In genomic region chr17:74776990-74777389, GRCh38 we compare ENCODE assay signal across 9 cellular contexts. TPM values are rescaled to one million over a fixed set of nuclear protein-coding genes. Genes with fewer than 3 reads are reported as not detected.
A peak's percentile ranks its signal among the peaks of the same experiment; 100 is the strongest.
DNase-seq lines count a peak whose midpoint lies in the region; ATAC-seq, FAIRE-seq and TF ChIP-seq lines count a peak whose summit lies in the region.
"Had no signal": no experiment of that assay in that cellular context is flagged by ENCODE, and none has a peak within 500 bp of the region (broad histone marks: within the 10 kb centered on the region; RNA-seq: fewer than 3 reads in every experiment).

No MANE protein-coding gene starts in this region.

- H3K4me3 ChIP-seq in keratinocyte (ENCODE audit: control insufficient read depth in 2 of 3, extremely low read depth in 1 of 3, insufficient read depth in 2 of 3, low read depth in 1 of 3, low read length in 3 of 3) = peak overlapping the region; percentile 87 to 96 (median 95)
- peak overlapping the region; percentile 85 for H3K4me3 ChIP-seq in suprapubic skin

- H3K36me3 ChIP-seq in keratinocyte (ENCODE audit: control insufficient read depth in 2 of 2, extremely low read depth in 1 of 2, insufficient read depth in 2 of 2, low read length in 2 of 2) (peaks cover 25 to 33% of the 10 kb centered on the region in 2 experiments), suprapubic skin (peaks cover 26% of the 10 kb centered on the region)

- peaks cover 25% of the 10 kb centered on the region for H3K36me3 Mint-ChIP-seq in T-helper 1 cell treated with Interleukin-12 subunit alpha and Interleukin-12 subunit beta and Interleukin-4 antibody, amounts not matched to agents 30 μg/mL and 1 μg/mL, for 36 hours (ENCODE audit: low read depth)
- peaks cover 44% of the 10 kb centered on the region for H3K36me3 Mint-ChIP-seq in activated T-helper 17 cell treated with anti-CD3 and anti-CD28 coated beads, Interleukin-2, amount 50 U/mL, for 72 hours (ENCODE audit: low read depth)

- TF ChIP-seq CTCF in keratinocyte (optimal IDR thresholded peaks at IDR 0.05 in 1 of 3, IDR thresholded peaks at IDR 0.05 in 1 of 3, conservative IDR thresholded peaks at IDR 0.05 in 1 of 3; ENCODE audit: extremely low read depth in 1 of 3, insufficient read depth in 2 of 3, low read length in 3 of 3) (no peak), suprapubic skin (IDR thresholded peaks at IDR 0.05) (no peak)

- peak overlapping the region; percentile 95 for H3K4me2 ChIP-seq in keratinocyte (ENCODE audit: control insufficient read depth, extremely low read depth, insufficient read depth, low read depth, low read length)

- no peak overlapping the region for H2AFZ ChIP-seq in keratinocyte (ENCODE audit: control insufficient read depth, low read length)

- no peaks in the 10 kb centered on the region for H3K27me3 Mint-ChIP-seq in T-helper 1 cell treated with Interleukin-12 subunit alpha and Interleukin-12 subunit beta and Interleukin-4 antibody, amounts not matched to agents 30 μg/mL and 1 μg/mL, for 36 hours (ENCODE audit: low read depth)
- no peaks in the 10 kb centered on the region for H3K27me3 Mint-ChIP-seq in activated T-helper 17 cell treated with anti-CD3 and anti-CD28 coated beads, Interleukin-2, amount 50 U/mL, for 72 hours

- peak overlapping the region; percentile 81 for H3K9ac ChIP-seq in keratinocyte (ENCODE audit: control insufficient read depth, extremely low read depth, insufficient read depth, low read length)

- peak overlapping the region; percentile 99 for H3K4me3 Mint-ChIP-seq in T-helper 1 cell treated with Interleukin-12 subunit alpha and Interleukin-12 subunit beta and Interleukin-4 antibody, amounts not matched to agents 30 μg/mL and 1 μg/mL, for 36 hours
- H3K4me3 Mint-ChIP-seq in activated T-helper 17 cell treated with anti-CD3 and anti-CD28 coated beads, Interleukin-2, amount 50 U/mL, for 72 hours = peak overlapping the region; percentile 100

- dilution Hi-C loops in keratinocyte (cut with MboI; ENCODE audit: extremely low pct_ligation_motif_present, low sequenced_read_pairs) = no loop called here

- no peaks in the 10 kb centered on the region for H3K9me3 ChIP-seq in keratinocyte (ENCODE audit: control insufficient read depth, low read depth, low read length)
- no peaks in the 10 kb centered on the region for H3K9me3 ChIP-seq in suprapubic skin

- peak overlapping the region; percentile 34 for H3K27ac Mint-ChIP-seq in T-helper 1 cell treated with Interleukin-12 subunit alpha and Interleukin-12 subunit beta and Interleukin-4 antibody, amounts not matched to agents 30 μg/mL and 1 μg/mL, for 36 hours
- peak overlapping the region; percentile 100 for H3K27ac Mint-ChIP-seq in activated T-helper 17 cell treated with anti-CD3 and anti-CD28 coated beads, Interleukin-2, amount 50 U/mL, for 72 hours

- ATAC-seq in activated T-helper 17 cell treated with anti-CD3 and anti-CD28 coated beads, Interleukin-2, amount 50 U/mL, for 72 hours (replicated peaks) = no peak
- no peak for ATAC-seq in GM19467 (IDR thresholded peaks at IDR 0.05; ENCODE audit: unreplicated experiment)

- H3K27ac ChIP-seq in keratinocyte (ENCODE audit: control insufficient read depth, insufficient read depth, low read length) (peak overlapping the region; percentile 50), suprapubic skin (no peak overlapping the region)

- TF ChIP-seq POLR2A in suprapubic skin (IDR thresholded peaks at IDR 0.05) = no peak

- FAIRE-seq in keratinocyte (lab: Jason Lieb, UNC) (no peak), HTR-8/SVneo (lab: Jason Lieb, UNC) (no peak)

- H3K79me2 ChIP-seq in keratinocyte (ENCODE audit: control insufficient read depth, insufficient read depth, low read length) = peaks cover 36% of the 10 kb centered on the region

- H3K4me1 ChIP-seq in keratinocyte (ENCODE audit: control insufficient read depth, extremely low read depth, insufficient read depth, low read length) (peaks cover 8% of the 10 kb centered on the region), suprapubic skin (peaks cover 33% of the 10 kb centered on the region)

- no peak for TF ChIP-seq EP300 in suprapubic skin (IDR thresholded peaks at IDR 0.05)

- 47% methylated on average over 10 of the region's 10 CpGs for WGBS in suprapubic skin

- H3K27me3 ChIP-seq in keratinocyte (ENCODE audit: control insufficient read depth, extremely low read depth, insufficient read depth, low read length) (no peaks in the 10 kb centered on the region), suprapubic skin (no peaks in the 10 kb centered on the region)

- DNase-seq in T-helper 1 cell (no peak), keratinocyte (ENCODE audit: low read depth, low spot score) (no peak), suprapubic skin (ENCODE audit: low spot score in 2 of 2) (no peak), HTR-8/SVneo (ENCODE audit: insufficient read length, low spot score) (no peak), dedifferentiated amniotic fluid mesenchymal stem cell (ENCODE audit: extremely low spot score) (no peak)

- no peaks in the 10 kb centered on the region for H4K20me1 ChIP-seq in keratinocyte (ENCODE audit: control insufficient read depth, extremely low read depth, insufficient read depth, low read length)

- no peaks in the 10 kb centered on the region for H3K9me3 Mint-ChIP-seq in T-helper 1 cell treated with Interleukin-12 subunit alpha and Interleukin-12 subunit beta and Interleukin-4 antibody, amounts not matched to agents 30 μg/mL and 1 μg/mL, for 36 hours
- no peaks in the 10 kb centered on the region for H3K9me3 Mint-ChIP-seq in activated T-helper 17 cell treated with anti-CD3 and anti-CD28 coated beads, Interleukin-2, amount 50 U/mL, for 72 hours

- peaks cover 67% of the 10 kb centered on the region for H3K4me1 Mint-ChIP-seq in T-helper 1 cell treated with Interleukin-12 subunit alpha and Interleukin-12 subunit beta and Interleukin-4 antibody, amounts not matched to agents 30 μg/mL and 1 μg/mL, for 36 hours (ENCODE audit: low read depth)
- H3K4me1 Mint-ChIP-seq in activated T-helper 17 cell treated with anti-CD3 and anti-CD28 coated beads, Interleukin-2, amount 50 U/mL, for 72 hours = peaks cover 31% of the 10 kb centered on the region

- H3K9me1 ChIP-seq in keratinocyte (ENCODE audit: control insufficient read depth, extremely low read depth, insufficient read depth, low read length) = no peaks in the 10 kb centered on the region

RNA-seq across cellular contexts. Expression of gene NAT9, which starts 0.8 kb away (rescaled TPM):
- 10 to 100 TPM; 31.6 to 39.2 TPM for total RNA-seq in activated T-helper 17 cell treated with anti-CD3 and anti-CD28 coated beads, Interleukin-2, amount 50 U/mL, for 72 hours
- polyA plus RNA-seq in keratinocyte = 34.6 to 49.8 TPM (median 36.9 TPM) in 3 replicates
- polyA plus RNA-seq in keratinocyte (2011; ENCODE audit: low read depth) = 31.2 TPM
- 15.9 and 21.8 TPM in 2 replicates for polyA plus RNA-seq in keratinocyte (2011; cell fraction: cytosol; rRNA removed)
- 135 and 136 TPM in 2 replicates for polyA plus RNA-seq in keratinocyte (2011; cell fraction: nucleus; rRNA removed)
- 39.2 and 43.4 TPM in 2 replicates for polyA plus RNA-seq in keratinocyte (2012; ENCODE audit: low replicate concordance)
- polyA minus RNA-seq in keratinocyte = 24.3 to 33.1 TPM (median 26.9 TPM) in 3 replicates
- 15.2 TPM for polyA minus RNA-seq in keratinocyte (2011; cell fraction: cytosol; rRNA and poly(A)+ RNA removed)
- 26.9 and 35.3 TPM in 2 replicates for polyA minus RNA-seq in keratinocyte (2011; cell fraction: nucleus; rRNA and poly(A)+ RNA removed)
- total RNA-seq in suprapubic skin = 10 to 100 TPM; 21.0 to 32.7 (median 24.4) TPM

RNA-seq across cellular contexts. Expression of gene NHERF1, which starts 28.6 kb away (rescaled TPM):
- 100 to 1,000 TPM in 1 of 2 donors, 10 to 100 TPM in 1; 76.2 to 160 TPM for total RNA-seq in activated T-helper 17 cell treated with anti-CD3 and anti-CD28 coated beads, Interleukin-2, amount 50 U/mL, for 72 hours
- polyA plus RNA-seq in keratinocyte = 30.6 to 48.8 TPM (median 45.6 TPM) in 3 replicates
- 11.9 TPM for polyA plus RNA-seq in keratinocyte (2011; ENCODE audit: low read depth)
- 36.4 and 42.2 TPM in 2 replicates for polyA plus RNA-seq in keratinocyte (2011; cell fraction: cytosol; rRNA removed)
- polyA plus RNA-seq in keratinocyte (2011; cell fraction: nucleus; rRNA removed) = 33.6 and 37.3 TPM in 2 replicates
- 28.0 and 41.5 TPM in 2 replicates for polyA plus RNA-seq in keratinocyte (2012; ENCODE audit: low replicate concordance)
- 37.5 to 59.3 TPM (median 43.8 TPM) in 3 replicates for polyA minus RNA-seq in keratinocyte
- 28.4 TPM for polyA minus RNA-seq in keratinocyte (2011; cell fraction: cytosol; rRNA and poly(A)+ RNA removed)
- 11.5 and 12.3 TPM in 2 replicates for polyA minus RNA-seq in keratinocyte (2011; cell fraction: nucleus; rRNA and poly(A)+ RNA removed)
- total RNA-seq in suprapubic skin = 10 to 100 TPM; 21.1 to 53.8 (median 42.0) TPM

RNA-seq across cellular contexts. Expression of gene RAB37, which starts 39.9 kb away (rescaled TPM):
- 1 to 10 TPM; 2.5 to 3.4 TPM for total RNA-seq in activated T-helper 17 cell treated with anti-CD3 and anti-CD28 coated beads, Interleukin-2, amount 50 U/mL, for 72 hours
- polyA plus RNA-seq in keratinocyte = 0.03 to 0.09 TPM (median 0.05 TPM) in 3 replicates
- not detected for polyA plus RNA-seq in keratinocyte (2011; ENCODE audit: low read depth)
- polyA plus RNA-seq in keratinocyte (2011; cell fraction: cytosol; rRNA removed) = 0.03 and 0.07 TPM in 2 replicates
- 0.09 and 0.17 TPM in 2 replicates for polyA plus RNA-seq in keratinocyte (2011; cell fraction: nucleus; rRNA removed)
- 0.08 TPM in 1 of 2 replicates, not detected in the other for polyA plus RNA-seq in keratinocyte (2012; ENCODE audit: low replicate concordance)
- not detected in 3 replicates for polyA minus RNA-seq in keratinocyte
- not detected for polyA minus RNA-seq in keratinocyte (2011; cell fraction: cytosol; rRNA and poly(A)+ RNA removed)
- not detected in 2 replicates for polyA minus RNA-seq in keratinocyte (2011; cell fraction: nucleus; rRNA and poly(A)+ RNA removed)
- under 1 TPM in 2 of 4 donors, not detected in 2; 0.32 to 0.38 TPM for total RNA-seq in suprapubic skin
- total RNA-seq: M059J had no signal
